In genomic region chr2:30172622-30173021, GRCh38 we compare ENCODE assay signal across 1 cellular context.
TF ChIP-seq lines count a peak whose summit lies in the region.

No MANE protein-coding gene starts in this region.

TF ChIP-seq in A549, 52 proteins besides CTCF, POLR2A, EP300 and RAD21:
- no peak for TF ChIP-seq HMGXB4 (CRISPR knock-in tag; IDR thresholded peaks at IDR 0.05; ENCODE audit: borderline replicate concordance)
- TF ChIP-seq ATOH8 (CRISPR knock-in tag; IDR thresholded peaks at IDR 0.05; ENCODE audit: low read depth) = no peak
- TF ChIP-seq CEBPB (IDR thresholded peaks at IDR 0.05) = no peak
- no peak for TF ChIP-seq MAX (IDR thresholded peaks at IDR 0.05)
- no peak for TF ChIP-seq REST (IDR thresholded peaks at IDR 0.05)
- TF ChIP-seq CHD2 (IDR thresholded peaks at IDR 0.05; ENCODE audit: low read length, partially characterized antibody) = no peak
- no peak for TF ChIP-seq SMC3 (IDR thresholded peaks at IDR 0.05)
